In the genomic region with DNA sequence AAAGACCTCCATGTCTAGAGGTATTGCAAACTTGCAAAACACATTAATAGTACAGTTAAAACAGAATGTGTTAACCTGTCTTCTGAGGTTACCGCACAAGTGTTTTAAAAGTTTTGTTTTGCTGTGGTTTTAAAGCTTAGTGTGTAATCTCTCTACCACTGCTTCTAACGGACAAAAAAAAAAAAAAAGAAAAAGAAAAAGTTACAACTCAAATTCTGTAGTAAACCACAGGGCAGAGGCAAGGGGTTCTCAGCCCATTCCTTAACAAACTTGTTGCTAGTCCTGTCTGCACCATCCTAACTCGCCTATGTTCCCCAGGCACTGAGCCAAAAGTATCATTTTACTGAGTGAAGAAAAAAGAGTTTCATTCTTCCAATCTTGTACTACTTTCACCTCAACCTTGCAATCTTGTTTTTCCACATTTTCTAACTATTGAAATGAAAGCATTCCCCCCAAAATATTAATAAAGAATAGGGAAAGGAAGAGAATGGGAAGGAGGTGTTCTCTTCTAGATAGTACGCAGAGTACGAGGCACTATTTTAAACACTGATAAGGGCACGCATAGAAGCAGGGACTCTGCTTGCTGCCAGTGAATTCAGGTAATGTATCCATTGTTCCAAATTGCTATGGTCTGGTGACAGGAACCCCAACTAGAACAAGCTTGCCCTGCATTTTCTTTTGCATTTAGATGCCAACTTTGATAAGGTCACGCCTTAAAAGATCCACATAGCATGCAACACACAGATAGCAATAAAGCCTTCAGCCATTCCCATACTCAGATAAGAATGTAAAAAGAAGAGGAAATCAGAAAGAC, we compare ENCODE assay signal across 11 cellular contexts. TPM values are rescaled to one million over a fixed set of nuclear protein-coding genes. Genes with fewer than 3 reads are reported as not detected.
A peak's percentile ranks its signal among the peaks of the same experiment; 100 is the strongest.
DNase-seq lines count a peak whose midpoint lies in the region; ATAC-seq and TF ChIP-seq lines count a peak whose summit lies in the region.
"Had no signal": no experiment of that assay in that cellular context is flagged by ENCODE, and none has a peak within 500 bp of the region (broad histone marks: within the 10 kb centered on the region; RNA-seq: fewer than 3 reads in every experiment).

No MANE protein-coding gene starts in this region.

- no peak for TF ChIP-seq CTCF in coronary artery (IDR thresholded peaks at IDR 0.05)
- no peak for TF ChIP-seq CTCF in neural progenitor cell (IDR thresholded peaks at IDR 0.05)

- H3K4me3 ChIP-seq in MG63, result no peak overlapping the region; the same call in 1 of the 2 replicates
- H3K4me3 ChIP-seq in coronary artery, result peak overlapping the region; percentile 22
- no peak overlapping the region for H3K4me3 ChIP-seq in neural progenitor cell

- H3F3A ChIP-seq in neural progenitor cell (ENCODE audit: low read depth), result no peaks in the 10 kb centered on the region

- ATAC-seq in GM18502 (IDR thresholded peaks at IDR 0.05; ENCODE audit: poor library complexity, unreplicated experiment), result peak; percentile 55

- H3K79me2 ChIP-seq in neural progenitor cell (ENCODE audit: low read depth), result peaks cover 14% of the 10 kb centered on the region

- H2AFZ ChIP-seq in neural progenitor cell (replicated peaks), result no peak overlapping the region

- H3K4me2 ChIP-seq in neural progenitor cell, result peak overlapping the region; percentile 3

- H3K36me3 Mint-ChIP-seq in neural progenitor cell, result peaks cover 1% of the 10 kb centered on the region
- H3K36me3 Mint-ChIP-seq: memory B cell had no signal

- peaks cover 9% of the 10 kb centered on the region for H4K20me1 ChIP-seq in neural progenitor cell (ENCODE audit: low read depth)

- H3K36me3 ChIP-seq in MG63, result no peaks in the 10 kb centered on the region
- no peaks in the 10 kb centered on the region for H3K36me3 ChIP-seq in neural progenitor cell

- peaks cover 14% of the 10 kb centered on the region for H3K4me1 ChIP-seq in neural progenitor cell

- H3K27me3 ChIP-seq in MG63, result no peaks in the 10 kb centered on the region
- no peaks in the 10 kb centered on the region for H3K27me3 ChIP-seq in neural progenitor cell

- H3K27me3 Mint-ChIP-seq in neural progenitor cell (ENCODE audit: insufficient read depth, low read depth), result no peaks in the 10 kb centered on the region
- H3K27me3 Mint-ChIP-seq: memory B cell had no signal

- peaks cover 2% of the 10 kb centered on the region for H3K4me1 Mint-ChIP-seq in neural progenitor cell

- H3K4me3 Mint-ChIP-seq in neural progenitor cell, result no peak overlapping the region
- H3K4me3 Mint-ChIP-seq: memory B cell had no signal

- no peak overlapping the region for H3K9ac ChIP-seq in neural progenitor cell

- no peak overlapping the region for H3K27ac Mint-ChIP-seq in neural progenitor cell
- H3K27ac Mint-ChIP-seq: memory B cell had no signal

- no peaks in the 10 kb centered on the region for H3K9me3 ChIP-seq in MG63
- no peaks in the 10 kb centered on the region for H3K9me3 ChIP-seq in neural progenitor cell (ENCODE audit: low read depth)

- H3K27ac ChIP-seq in coronary artery (no peak overlapping the region), neural progenitor cell (peak overlapping the region; percentile 82), substantia nigra (ENCODE audit: low read depth, low read length, poor library complexity, severe bottlenecking) (no peak overlapping the region)

- peaks cover 2% of the 10 kb centered on the region for H3K9me3 Mint-ChIP-seq in neural progenitor cell
- H3K9me3 Mint-ChIP-seq: memory B cell had no signal

- DNase-seq in MG63 (peak; percentile 13), coronary artery (ENCODE audit: low spot score) (no peak), neural progenitor cell (ENCODE audit: low spot score) (no peak), NCI-H1105 (lab: John Stamatoyannopoulos, UW) (no peak), substantia nigra (lab: John Stamatoyannopoulos, UW) (no peak), medulla oblongata (ENCODE audit: extremely low spot score) (no peak), EL (no peak)
- DNase-seq: caudate nucleus, HCEC 1CT had no signal

RNA-seq across cellular contexts. Expression of a gene that starts 47.1 kb away (rescaled TPM):
- total RNA-seq in MG63 (2014; rRNA removed; shearing (Covaris generic); ENCODE audit: low replicate concordance), result 2.5 and 5.2 TPM in 2 replicates
- total RNA-seq in neural progenitor cell (ENCODE audit: low replicate concordance), result 29.3 and 29.7 TPM in 2 replicates
